ENCODE assay signal across 15 cellular contexts in the genomic region with DNA sequence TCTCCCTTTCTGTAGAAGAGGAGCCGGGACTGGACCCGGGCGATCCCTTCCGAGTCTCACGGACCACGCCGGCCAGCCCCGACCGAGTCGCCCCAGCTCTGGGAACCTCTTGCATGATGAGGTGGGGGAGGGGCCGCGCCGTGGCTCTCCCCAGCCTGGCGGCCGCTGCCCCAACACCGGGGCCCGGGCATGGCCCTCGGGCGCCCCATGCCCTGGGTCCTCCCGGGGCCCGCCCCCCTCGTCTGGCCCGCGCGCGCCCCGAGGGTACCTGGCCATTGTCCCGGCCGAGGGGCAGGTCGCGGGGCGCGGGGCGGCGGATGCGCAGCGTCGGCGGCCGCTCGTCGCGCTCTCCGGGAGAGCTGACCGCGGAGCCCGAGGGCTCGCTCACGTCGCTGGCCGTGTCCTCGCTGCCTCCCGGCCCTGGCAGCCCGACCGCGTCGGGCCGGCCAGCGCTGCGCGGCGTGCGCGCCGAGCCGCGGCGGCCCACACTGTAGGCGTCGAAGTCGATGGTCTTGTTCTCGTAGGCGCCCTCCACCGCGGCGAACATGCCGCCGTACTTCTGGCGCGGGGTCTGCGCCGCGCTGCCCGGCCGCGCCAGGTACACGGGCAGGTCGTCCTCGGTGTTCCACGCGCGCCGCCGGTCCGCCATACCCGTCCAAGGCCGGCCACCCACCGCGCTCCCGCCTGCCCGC. TPM values are rescaled to one million over a fixed set of nuclear protein-coding genes. Genes with fewer than 3 reads are reported as not detected.
DNase-seq lines count a peak whose midpoint lies in the region; ATAC-seq and TF ChIP-seq lines count a peak whose summit lies in the region.
"Had no signal": no experiment of that assay in that cellular context is flagged by ENCODE, and none has a peak within 500 bp of the region (broad histone marks: within the 10 kb centered on the region; RNA-seq: fewer than 3 reads in every experiment).

No MANE protein-coding gene starts in this region.

- H4K20me1 ChIP-seq in GM23338 (replicated peaks; ENCODE audit: insufficient read depth), result peaks cover 8% of the 10 kb centered on the region; the same call in 1 of the 2 replicates
- H4K20me1 ChIP-seq in neural cell (ENCODE audit: insufficient read depth), result no peaks in the 10 kb centered on the region

- peak overlapping the region; percentile 97 for H3K9ac ChIP-seq in neural cell (ENCODE audit: low read length)

- 0 out of 2 replicates have a peak, but pooled peaks cover 4% of the 10 kb centered on the region for H3F3A ChIP-seq in GM23338 (replicated peaks; ENCODE audit: low read depth)
- H3F3A ChIP-seq in neural cell (ENCODE audit: insufficient read depth, low read length, poor library complexity, severe bottlenecking), result no peaks in the 10 kb centered on the region

- TF ChIP-seq CTCF in GM23338 (conservative IDR thresholded peaks at IDR 0.05; ENCODE audit: low read depth in 2 of 2), result no peak
- TF ChIP-seq CTCF in neural cell (IDR thresholded peaks at IDR 0.05; ENCODE audit: poor library complexity, severe bottlenecking), result no peak

- H3K36me3 ChIP-seq in GM23338 (ENCODE audit: insufficient read depth), result no peaks in the 10 kb centered on the region
- no peaks in the 10 kb centered on the region for H3K36me3 ChIP-seq in ectodermal cell (ENCODE audit: control insufficient read depth, insufficient read depth, low read length)
- no peaks in the 10 kb centered on the region for H3K36me3 ChIP-seq in neural cell (ENCODE audit: insufficient read depth, low read length)
- H3K36me3 ChIP-seq: thyroid gland had no signal

- H3K9me3 Mint-ChIP-seq in GM23338, result peaks cover 13% of the 10 kb centered on the region; the same call in 2 of the 3 replicates

- H3K4me3 Mint-ChIP-seq in GM23338, result peak overlapping the region; percentile 80

- H3K79me2 ChIP-seq in GM23338 (replicated peaks; ENCODE audit: insufficient read depth), result peaks cover 8% of the 10 kb centered on the region
- peaks cover 44% of the 10 kb centered on the region for H3K79me2 ChIP-seq in neural cell (replicated peaks; ENCODE audit: insufficient read depth, low read length)

- no peak overlapping the region for H3K27ac Mint-ChIP-seq in GM23338

- no peak for TF ChIP-seq RAD21 in neural cell (conservative IDR thresholded peaks at IDR 0.05)

- H3K4me1 Mint-ChIP-seq in GM23338, result peaks cover 39% of the 10 kb centered on the region

- H2AFZ ChIP-seq in GM23338, result no peak overlapping the region
- no peak overlapping the region for H2AFZ ChIP-seq in neural cell (ENCODE audit: low read depth, low read length)

- peaks cover 27% of the 10 kb centered on the region for H3K4me1 ChIP-seq in GM23338 (ENCODE audit: insufficient read depth)
- H3K4me1 ChIP-seq in ectodermal cell (ENCODE audit: control insufficient read depth, insufficient read depth, low read length), result peaks cover 9% of the 10 kb centered on the region

- no peaks in the 10 kb centered on the region for H3K9me2 ChIP-seq in GM23338 (ENCODE audit: insufficient read depth)
- H3K9me2 ChIP-seq in neural cell (ENCODE audit: insufficient read depth, low read length), result no peaks in the 10 kb centered on the region

- no peaks in the 10 kb centered on the region; the same call in 1 of the 3 replicates for H3K36me3 Mint-ChIP-seq in GM23338 (ENCODE audit: low read depth)

- DNase-seq in COLO668 (lab: John Stamatoyannopoulos, UW; ENCODE audit: unreplicated experiment) (peak; percentile 76), GM23338 (ENCODE audit: low spot score) (peak; percentile 57)
- no peak for DNase-seq in stimulated activated CD4-positive, alpha-beta T cell treated with anti-CD3 and anti-CD28 coated beads, Interleukin-4, amount 100 ng/mL, for 1 hour
- DNase-seq: activated naive CD4-positive, alpha-beta T cell; effector CD8-positive, alpha-beta T cell; GDM1; GOT3; stimulated activated CD4-positive, alpha-beta T cell treated with anti-CD3 and anti-CD28 coated beads, Interleukin-1b, Interleukin-23, amount 100 ng/mL, for 48 hours; thyroid gland had no signal

- peaks cover 65% of the 10 kb centered on the region for H3K27me3 Mint-ChIP-seq in GM23338 (ENCODE audit: insufficient read depth, low read depth, poor library complexity)

- TF ChIP-seq POLR2A in GM18505 (IDR thresholded peaks at IDR 0.05; ENCODE audit: borderline replicate concordance, extremely low read depth, insufficient read depth, insufficient read length), result no peak

- 1% methylated on average over 101 of the region's 101 CpGs for WGBS in ectodermal cell, 2 experiments

- H3K9me3 ChIP-seq in ectodermal cell (ENCODE audit: control insufficient read depth, low read length) (no peaks in the 10 kb centered on the region), neural cell (ENCODE audit: low read length) (no peaks in the 10 kb centered on the region)
- H3K9me3 ChIP-seq: thyroid gland had no signal

- H3K27ac ChIP-seq in GM23338 (ENCODE audit: low read depth), result no peak overlapping the region
- no peak overlapping the region for H3K27ac ChIP-seq in ectodermal cell (ENCODE audit: insufficient read depth, low read depth, low read length, poor library complexity, severe bottlenecking)
- H3K27ac ChIP-seq in neural cell (ENCODE audit: low read length), result peak overlapping the region; percentile 95
- H3K27ac ChIP-seq: thyroid gland had no signal

- peak overlapping the region; percentile 93 for H3K4me3 ChIP-seq in GM23338
- peak overlapping the region; percentile 20 for H3K4me3 ChIP-seq in ectodermal cell (ENCODE audit: insufficient read depth, low read depth, low read length)
- H3K4me3 ChIP-seq in neural cell (ENCODE audit: low read length), result peak overlapping the region; percentile 87
- H3K4me3 ChIP-seq: thyroid gland had no signal

- peak overlapping the region; percentile 99 for H3K4me2 ChIP-seq in GM23338
- H3K4me2 ChIP-seq in neural cell (ENCODE audit: low read length), result peak overlapping the region; percentile 81

- TF ChIP-seq EP300 in neural cell (conservative IDR thresholded peaks at IDR 0.05; ENCODE audit: poor library complexity, severe bottlenecking), result no peak

- peaks cover 69% of the 10 kb centered on the region for H3K27me3 ChIP-seq in GM23338 (ENCODE audit: insufficient read depth)
- peaks cover 88% of the 10 kb centered on the region for H3K27me3 ChIP-seq in ectodermal cell (ENCODE audit: control insufficient read depth, insufficient read depth, low read length, poor library complexity, severe bottlenecking)
- H3K27me3 ChIP-seq in neural cell (ENCODE audit: insufficient read depth, low read depth, low read length), result no peaks in the 10 kb centered on the region

- ATAC-seq in GM23338 (no peak), GM18505 (IDR thresholded peaks at IDR 0.05; ENCODE audit: unreplicated experiment) (no peak), HG03439 (IDR thresholded peaks at IDR 0.05; ENCODE audit: unreplicated experiment) (no peak), GM21619 (IDR thresholded peaks at IDR 0.05; ENCODE audit: unreplicated experiment) (no peak)
- ATAC-seq: activated CD4-positive, CD25-positive, alpha-beta regulatory T cell treated with anti-CD3 and anti-CD28 coated beads, Interleukin-2, amount 50 U/mL, for 24 hours had no signal

TF ChIP-seq in GM23338, 12 proteins besides CTCF, POLR2A, EP300 and RAD21 (continues in another document):
- TF ChIP-seq JUNB (IDR thresholded peaks at IDR 0.05; ENCODE audit: unreplicated experiment), result no peak
- TF ChIP-seq POLR2AphosphoS5 (IDR thresholded peaks at IDR 0.05; ENCODE audit: low read depth), result no peak

TF ChIP-seq in neural cell, 6 proteins besides CTCF, POLR2A, EP300 and RAD21:
- TF ChIP-seq MXI1 (conservative IDR thresholded peaks at IDR 0.05; ENCODE audit: poor library complexity, severe bottlenecking) (peak; percentile 44), TAF1 (IDR thresholded peaks at IDR 0.05; ENCODE audit: low read depth) (no peak)
- TF ChIP-seq, protein P1, sequence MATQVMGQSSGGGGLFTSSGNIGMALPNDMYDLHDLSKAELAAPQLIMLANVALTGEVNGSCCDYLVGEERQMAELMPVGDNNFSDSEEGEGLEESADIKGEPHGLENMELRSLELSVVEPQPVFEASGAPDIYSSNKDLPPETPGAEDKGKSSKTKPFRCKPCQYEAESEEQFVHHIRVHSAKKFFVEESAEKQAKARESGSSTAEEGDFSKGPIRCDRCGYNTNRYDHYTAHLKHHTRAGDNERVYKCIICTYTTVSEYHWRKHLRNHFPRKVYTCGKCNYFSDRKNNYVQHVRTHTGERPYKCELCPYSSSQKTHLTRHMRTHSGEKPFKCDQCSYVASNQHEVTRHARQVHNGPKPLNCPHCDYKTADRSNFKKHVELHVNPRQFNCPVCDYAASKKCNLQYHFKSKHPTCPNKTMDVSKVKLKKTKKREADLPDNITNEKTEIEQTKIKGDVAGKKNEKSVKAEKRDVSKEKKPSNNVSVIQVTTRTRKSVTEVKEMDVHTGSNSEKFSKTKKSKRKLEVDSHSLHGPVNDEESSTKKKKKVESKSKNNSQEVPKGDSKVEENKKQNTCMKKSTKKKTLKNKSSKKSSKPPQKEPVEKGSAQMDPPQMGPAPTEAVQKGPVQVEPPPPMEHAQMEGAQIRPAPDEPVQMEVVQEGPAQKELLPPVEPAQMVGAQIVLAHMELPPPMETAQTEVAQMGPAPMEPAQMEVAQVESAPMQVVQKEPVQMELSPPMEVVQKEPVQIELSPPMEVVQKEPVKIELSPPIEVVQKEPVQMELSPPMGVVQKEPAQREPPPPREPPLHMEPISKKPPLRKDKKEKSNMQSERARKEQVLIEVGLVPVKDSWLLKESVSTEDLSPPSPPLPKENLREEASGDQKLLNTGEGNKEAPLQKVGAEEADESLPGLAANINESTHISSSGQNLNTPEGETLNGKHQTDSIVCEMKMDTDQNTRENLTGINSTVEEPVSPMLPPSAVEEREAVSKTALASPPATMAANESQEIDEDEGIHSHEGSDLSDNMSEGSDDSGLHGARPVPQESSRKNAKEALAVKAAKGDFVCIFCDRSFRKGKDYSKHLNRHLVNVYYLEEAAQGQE (IDR thresholded peaks at IDR 0.05; ENCODE audit: borderline replicate concordance), result no peak

RNA-seq across cellular contexts. Expression of gene CRMP1, which starts 0.4 kb away (rescaled TPM):
- 143 and 146 TPM in 2 replicates for total RNA-seq in GM23338 (2014; rRNA removed; shearing (Covaris generic))
- polyA plus RNA-seq in GM23338 (2016; fragmentation: Nextera tagmentation; extraction: Ambion mirVana) (52.7 and 53.6 TPM in 2 replicates), neural cell (642 and 752 TPM in 2 replicates)
- 135 TPM for polyA plus RNA-seq in ectodermal cell (2013, experiment 1 of 4)
- polyA plus RNA-seq in ectodermal cell (2013, experiment 2 of 4), result 150 TPM
- 88.5 TPM for polyA plus RNA-seq in ectodermal cell (2013, experiment 3 of 4)
- 111 TPM for polyA plus RNA-seq in ectodermal cell (2013, experiment 4 of 4)
- polyA minus RNA-seq in neural cell, result 709 and 726 TPM in 2 replicates

Comparison
In these comparisons a context has a peak if more than half of its experiments do, and no peak if none do; other contexts are left out.
1. H3K4me3 ChIP-seq: peak in every context shown above with its lines; median percentile 93 in GM23338; 87 in neural cell; 20 in ectodermal cell.
2. RNA of gene CRMP1, which starts 0.4 kb away (polyA plus RNA-seq): 642 to 752 TPM in neural cell; 52.7 to 53.6 TPM in GM23338; every median in the first group is over 10 times any median in the second.